ENCODE assay signal across 1 cellular context in genomic region chr19:29239220-29239776, GRCh38.
TF ChIP-seq lines count a peak whose summit lies in the region.

No MANE protein-coding gene starts in this region.

TF ChIP-seq in GM23338, 12 proteins besides CTCF, POLR2A, EP300 and RAD21 (continued from another document):
- TF ChIP-seq ZNF462 (CRISPR knock-in tag; IDR thresholded peaks at IDR 0.05): no peak
- no peak for TF ChIP-seq JUNB (IDR thresholded peaks at IDR 0.05; ENCODE audit: unreplicated experiment)
- TF ChIP-seq REST (IDR thresholded peaks at IDR 0.05; ENCODE audit: unreplicated experiment): no peak
- TF ChIP-seq STAT1 (IDR thresholded peaks at IDR 0.05; ENCODE audit: unreplicated experiment): no peak
- TF ChIP-seq ETS1 (IDR thresholded peaks at IDR 0.05): no peak
- no peak for TF ChIP-seq CREB1 (CRISPR knock-in tag; IDR thresholded peaks at IDR 0.05; ENCODE audit: low read depth)
- no peak for TF ChIP-seq POLR2AphosphoS5 (IDR thresholded peaks at IDR 0.05; ENCODE audit: low read depth)
